12 cellular contexts compared by ENCODE assay signal in genomic region chr12:68237523-68238070, GRCh38. TPM values are rescaled to one million over a fixed set of nuclear protein-coding genes. Genes with fewer than 3 reads are reported as not detected.
DNase-seq lines count a peak whose midpoint lies in the region; ATAC-seq and TF ChIP-seq lines count a peak whose summit lies in the region.
"Had no signal": no experiment of that assay in that cellular context is flagged by ENCODE, and none has a peak within 500 bp of the region (broad histone marks: within the 10 kb centered on the region; RNA-seq: fewer than 3 reads in every experiment).

No MANE protein-coding gene starts in this region.

- H3K4me1 Mint-ChIP-seq in activated T-cell treated with anti-CD3 and anti-CD28 coated beads, Interleukin-2, amount 50 U/mL, for 4 hours (ENCODE audit: low read depth): peaks cover 54% of the 10 kb centered on the region
- H3K4me1 Mint-ChIP-seq in stimulated activated effector memory CD8-positive, alpha-beta T cell treated with anti-CD3 and anti-CD28 coated beads, Interleukin-12 subunit alpha, Interleukin-12 subunit beta, amount 100 ng/mL, for 72 hours: peaks cover 71% of the 10 kb centered on the region

- no peaks in the 10 kb centered on the region for H3K79me2 ChIP-seq in OCI-LY3 (ENCODE audit: low read length)

- H3K36me3 ChIP-seq in OCI-LY3 (replicated peaks; ENCODE audit: low read depth, low read length): no peaks in the 10 kb centered on the region

- H3K27ac Mint-ChIP-seq in stimulated activated effector memory CD8-positive, alpha-beta T cell treated with anti-CD3 and anti-CD28 coated beads, Interleukin-12 subunit alpha, Interleukin-12 subunit beta, amount 100 ng/mL, for 72 hours: peak overlapping the region; percentile 85

- peaks cover 1% of the 10 kb centered on the region for H3K36me3 Mint-ChIP-seq in activated T-cell treated with anti-CD3 and anti-CD28 coated beads, Interleukin-2, amount 50 U/mL, for 4 hours (ENCODE audit: insufficient read depth)
- no peaks in the 10 kb centered on the region for H3K36me3 Mint-ChIP-seq in stimulated activated effector memory CD8-positive, alpha-beta T cell treated with anti-CD3 and anti-CD28 coated beads, Interleukin-12 subunit alpha, Interleukin-12 subunit beta, amount 100 ng/mL, for 72 hours

- no peak overlapping the region for H3K9ac ChIP-seq in OCI-LY3 (ENCODE audit: low read length)

- peak overlapping the region; percentile 65 for H3K4me3 Mint-ChIP-seq in activated T-cell treated with anti-CD3 and anti-CD28 coated beads, Interleukin-2, amount 50 U/mL, for 4 hours
- H3K4me3 Mint-ChIP-seq in stimulated activated effector memory CD8-positive, alpha-beta T cell treated with anti-CD3 and anti-CD28 coated beads, Interleukin-12 subunit alpha, Interleukin-12 subunit beta, amount 100 ng/mL, for 72 hours: peak overlapping the region; percentile 71

- H3K9me3 Mint-ChIP-seq in activated T-cell treated with anti-CD3 and anti-CD28 coated beads, Interleukin-2, amount 50 U/mL, for 4 hours: no peaks in the 10 kb centered on the region
- H3K9me3 Mint-ChIP-seq in stimulated activated effector memory CD8-positive, alpha-beta T cell treated with anti-CD3 and anti-CD28 coated beads, Interleukin-12 subunit alpha, Interleukin-12 subunit beta, amount 100 ng/mL, for 72 hours: peaks cover 2% of the 10 kb centered on the region

- no peaks in the 10 kb centered on the region for H3K27me3 ChIP-seq in OCI-LY3 (ENCODE audit: low read depth, low read length)

- no peaks in the 10 kb centered on the region for H4K20me1 ChIP-seq in OCI-LY3 (ENCODE audit: insufficient read depth, low read length)

- no peaks in the 10 kb centered on the region for H3K9me3 ChIP-seq in OCI-LY3 (ENCODE audit: insufficient read depth, low read length)

- H3K4me1 ChIP-seq in OCI-LY3 (ENCODE audit: low read length): peaks cover 40% of the 10 kb centered on the region

- peak overlapping the region; percentile 91 for H3K4me2 ChIP-seq in OCI-LY3 (ENCODE audit: low read length)

- no peak for DNase-seq in activated T-cell treated with anti-CD3 and anti-CD28 coated beads, Interleukin-2, amount 50 U/mL, for 4 hours
- DNase-seq in activated T-cell treated with anti-CD3 and anti-CD28 coated beads for 4 hours (no peak), fibroblast of the aortic adventitia (ENCODE audit: low read depth) (peak; percentile 47), MV-4-11 (lab: John Stamatoyannopoulos, UW) (no peak), NCI-H510A treated with DMSO at 0.1 percent for 48 hours (lab: John Stamatoyannopoulos, UW) (no peak), NCI-H1417 treated with DMSO at 0.1 percent for 48 hours (lab: John Stamatoyannopoulos, UW) (no peak)
- DNase-seq in stimulated activated effector memory CD8-positive, alpha-beta T cell treated with anti-CD3 and anti-CD28 coated beads, Interleukin-12 subunit alpha, Interleukin-12 subunit beta, amount 100 ng/mL, for 72 hours (ENCODE audit: low spot score in 2 of 2): no peak
- DNase-seq: aorta; NCI-H69; stimulated activated naive CD4-positive, alpha-beta T cell had no signal

- ATAC-seq in activated T-cell treated with anti-CD3 and anti-CD28 coated beads, Interleukin-2, amount 50 U/mL, for 4 hours: no peak
- no peak for ATAC-seq in stimulated activated effector memory CD8-positive, alpha-beta T cell treated with anti-CD3 and anti-CD28 coated beads, Interleukin-12 subunit alpha, Interleukin-12 subunit beta, amount 100 ng/mL, for 72 hours

- H3K27ac ChIP-seq in OCI-LY3 (ENCODE audit: low read length): no peak overlapping the region

- TF ChIP-seq CTCF in OCI-LY3 (IDR thresholded peaks at IDR 0.05; ENCODE audit: low read depth, low read length): no peak
- no peak for TF ChIP-seq CTCF in fibroblast of the aortic adventitia (IDR thresholded peaks at IDR 0.05; ENCODE audit: insufficient read depth, low read length)

- H3K4me3 ChIP-seq in OCI-LY3 (ENCODE audit: low read length): no peak overlapping the region
- no peak overlapping the region for H3K4me3 ChIP-seq in fibroblast of the aortic adventitia (ENCODE audit: low read depth, low read length)

- peaks cover 1% of the 10 kb centered on the region for H3K27me3 Mint-ChIP-seq in activated T-cell treated with anti-CD3 and anti-CD28 coated beads, Interleukin-2, amount 50 U/mL, for 4 hours (ENCODE audit: low read depth)

- H2AFZ ChIP-seq in OCI-LY3 (ENCODE audit: low read depth, low read length): peak overlapping the region; percentile 97; the same call in 1 of the 2 replicates

RNA-seq across cellular contexts. Expression of gene IL26, which starts 12.0 kb away (rescaled TPM):
- total RNA-seq in activated T-cell treated with anti-CD3 and anti-CD28 coated beads, Interleukin-2, amount 50 U/mL, for 4 hours: 1 to 10 TPM in 1 of 3 donors, under 1 TPM in 2; 0.28 to 2.6 (median 0.84) TPM
- not detected in 2 replicates for total RNA-seq in fibroblast of the aortic adventitia (ENCODE audit: low replicate concordance)
- total RNA-seq: aorta, endothelial cell of umbilical vein had no signal

RNA-seq across cellular contexts. Expression of gene IL22, which starts 15.8 kb away (rescaled TPM):
- total RNA-seq in activated T-cell treated with anti-CD3 and anti-CD28 coated beads, Interleukin-2, amount 50 U/mL, for 4 hours: 1 to 10 TPM; 1.2 to 6.0 (median 1.5) TPM
- not detected in 2 replicates for total RNA-seq in fibroblast of the aortic adventitia (ENCODE audit: low replicate concordance)
- total RNA-seq: aorta, endothelial cell of umbilical vein had no signal
